In genomic region chr11:10659339-10660216, GRCh38 we compare ENCODE assay signal across 8 cellular contexts. TPM values are rescaled to one million over a fixed set of nuclear protein-coding genes. Genes with fewer than 3 reads are reported as not detected.
DNase-seq lines count a peak whose midpoint lies in the region; ATAC-seq and TF ChIP-seq lines count a peak whose summit lies in the region.

No MANE protein-coding gene starts in this region.

- no peaks in the 10 kb centered on the region for H3K9me3 ChIP-seq in Panc1 (ENCODE audit: control insufficient read depth, insufficient read depth, low read depth, low read length)
- no peaks in the 10 kb centered on the region for H3K9me3 ChIP-seq in psoas muscle
- no peaks in the 10 kb centered on the region for H3K9me3 ChIP-seq in OCI-LY7 (ENCODE audit: low read length)

- H3K4me3 ChIP-seq in Panc1 (ENCODE audit: low read depth in 2 of 2, low read length in 2 of 2) (peak overlapping the region in 1 of 2 experiments; percentile 9; a peak in 1 of 4 replicates), psoas muscle (no peak overlapping the region), OCI-LY7 (ENCODE audit: low read depth, low read length, poor library complexity, severe bottlenecking) (no peak overlapping the region)

- no TSS peak for BruUV-seq in Panc1 (replicated peaks; lab: Mats Ljungman, UMichigan)
- BruUV-seq in OCI-LY7 (replicated peaks; lab: Mats Ljungman, UMichigan) = no TSS peak

- H3K4me2 ChIP-seq in OCI-LY7 (ENCODE audit: low read length) = no peak overlapping the region

- no peaks in the 10 kb centered on the region for H3K27me3 ChIP-seq in Panc1 (ENCODE audit: control insufficient read depth, insufficient read depth, low read length)
- no peaks in the 10 kb centered on the region for H3K27me3 ChIP-seq in psoas muscle (ENCODE audit: insufficient read depth in 3 of 3, low read length in 2 of 3)

- CTCF ChIA-PET in Panc1 (lab: Charles Lee) = no interaction called here
- CTCF ChIA-PET in OCI-LY7 (lab: Charles Lee; ENCODE audit: unreplicated experiment) = no interaction called here

- H3K9me2 ChIP-seq in OCI-LY7 (ENCODE audit: insufficient read depth, low read length) = no peaks in the 10 kb centered on the region

- 40 to 49% (median 44%) methylated on average over 13 of the region's 13 CpGs for WGBS in psoas muscle, 3 donors

- intact Hi-C loops in Panc1 (cut with micrococcal nuclease; ENCODE audit: unreplicated experiment) (loop anchor here (5.0 kb wide), 1 partner anchor 252 kb away; no protein-coding TSS in a partner anchor), psoas muscle (cut with DNase I) (loop anchor here (5.0 kb wide), 3 partner anchors 68 to 247 kb away; no protein-coding TSS in a partner anchor), OCI-LY7 (cut with micrococcal nuclease; ENCODE audit: unreplicated experiment) (no loop called here)

- TF ChIP-seq CTCF in Panc1 (IDR thresholded peaks at IDR 0.05) = no peak
- no peak for TF ChIP-seq CTCF in psoas muscle (IDR thresholded peaks at IDR 0.05)
- TF ChIP-seq CTCF in OCI-LY7 (conservative IDR thresholded peaks at IDR 0.05; ENCODE audit: low read length) = no peak

- peak; percentile 82 for ATAC-seq in Panc1
- peak; percentile 88 to 97 (median 94) for ATAC-seq in psoas muscle

- in situ Hi-C loops in Panc1 (cut with HindIII; ENCODE audit: low pct_unique_long_range_greater_than_20kb, low sequenced_read_pairs) = no loop called here

- no peaks in the 10 kb centered on the region for H3K79me2 ChIP-seq in OCI-LY7 (ENCODE audit: insufficient read depth, low read depth, low read length)

- H3K27ac ChIP-seq in Panc1 (ENCODE audit: low read length) = peak overlapping the region; percentile 74
- peak overlapping the region; percentile 69 for H3K27ac ChIP-seq in psoas muscle
- no peak overlapping the region for H3K27ac ChIP-seq in OCI-LY7 (ENCODE audit: low read depth, low read length, poor library complexity, severe bottlenecking)
- H3K27ac ChIP-seq in caudate nucleus (ENCODE audit: low read depth, low read length) = no peak overlapping the region

- no peak overlapping the region for H2AFZ ChIP-seq in OCI-LY7 (ENCODE audit: low read length)

- POLR2A ChIA-PET in Panc1 (lab: Charles Lee) = no interaction called here
- POLR2A ChIA-PET in OCI-LY7 (lab: Charles Lee) = no interaction called here

- DNase-seq in GDM1 (lab: John Stamatoyannopoulos, UW) (peak; percentile 29), Panc1 (ENCODE audit: low read depth, low spot score) (peak; percentile 93), fibroblast of gingiva (ENCODE audit: low read depth) (peak; percentile 81), psoas muscle (peak; percentile 50 to 63), OCI-LY7 (ENCODE audit: low spot score) (no peak), caudate nucleus (lab: John Stamatoyannopoulos, UW) (no peak), ecto neural progenitor cell (ENCODE audit: low spot score) (no peak), NCI-H2107 treated with DMSO at 0.1 percent for 48 hours (lab: John Stamatoyannopoulos, UW; ENCODE audit: unreplicated experiment) (no peak)

- H3K36me3 ChIP-seq in Panc1 (ENCODE audit: control insufficient read depth, insufficient read depth, low read length) (no peaks in the 10 kb centered on the region), psoas muscle (ENCODE audit: insufficient read depth in 1 of 2, low read depth in 1 of 2) (no peaks in the 10 kb centered on the region), OCI-LY7 (ENCODE audit: insufficient read depth, low read length) (no peaks in the 10 kb centered on the region)

- H3K4me1 ChIP-seq in Panc1 (ENCODE audit: control insufficient read depth, insufficient read depth, low read length) (peaks cover 29% of the 10 kb centered on the region), psoas muscle (peaks cover 29% of the 10 kb centered on the region), OCI-LY7 (ENCODE audit: insufficient read depth, low read length, poor library complexity, severe bottlenecking) (no peaks in the 10 kb centered on the region)

- no peaks in the 10 kb centered on the region for H4K20me1 ChIP-seq in OCI-LY7 (ENCODE audit: insufficient read depth, low read length)

RNA-seq across cellular contexts. Expression of gene IRAG1, which starts 34.0 kb away (rescaled TPM):
- total RNA-seq in Panc1 (2021; ENCODE audit: unreplicated experiment) (0.21 TPM), psoas muscle (1 to 10 TPM; 3.9 to 9.4 (median 4.4) TPM), OCI-LY7 (2022) (not detected in 2 replicates)
- polyA plus RNA-seq in Panc1 (2012; ENCODE audit: insufficient read length) = 0.31 TPM
- polyA plus RNA-seq in psoas muscle = 1 to 10 TPM; 1.4 to 2.4 (median 1.8) TPM
- total RNA-seq in OCI-LY7 (2014; rRNA removed; shearing (Covaris generic)) = not detected in 2 replicates

Comparison
In these comparisons a context has a peak if more than half of its experiments do, and no peak if none do; other contexts are left out.
1. DNase-seq: peak in GDM1 (single experiment), Panc1 (single experiment), fibroblast of gingiva (single experiment) and psoas muscle (2 of 2); none in OCI-LY7 (single experiment), caudate nucleus (0 of 61), ecto neural progenitor cell (single experiment) and NCI-H2107 treated with DMSO at 0.1 percent for 48 hours (single experiment).
2. H3K27ac ChIP-seq: peak in Panc1 (single experiment) and psoas muscle (single experiment); none in OCI-LY7 (single experiment) and caudate nucleus (single experiment).